Comparison of ENCODE assay signal across 8 cellular contexts in the genomic region with DNA sequence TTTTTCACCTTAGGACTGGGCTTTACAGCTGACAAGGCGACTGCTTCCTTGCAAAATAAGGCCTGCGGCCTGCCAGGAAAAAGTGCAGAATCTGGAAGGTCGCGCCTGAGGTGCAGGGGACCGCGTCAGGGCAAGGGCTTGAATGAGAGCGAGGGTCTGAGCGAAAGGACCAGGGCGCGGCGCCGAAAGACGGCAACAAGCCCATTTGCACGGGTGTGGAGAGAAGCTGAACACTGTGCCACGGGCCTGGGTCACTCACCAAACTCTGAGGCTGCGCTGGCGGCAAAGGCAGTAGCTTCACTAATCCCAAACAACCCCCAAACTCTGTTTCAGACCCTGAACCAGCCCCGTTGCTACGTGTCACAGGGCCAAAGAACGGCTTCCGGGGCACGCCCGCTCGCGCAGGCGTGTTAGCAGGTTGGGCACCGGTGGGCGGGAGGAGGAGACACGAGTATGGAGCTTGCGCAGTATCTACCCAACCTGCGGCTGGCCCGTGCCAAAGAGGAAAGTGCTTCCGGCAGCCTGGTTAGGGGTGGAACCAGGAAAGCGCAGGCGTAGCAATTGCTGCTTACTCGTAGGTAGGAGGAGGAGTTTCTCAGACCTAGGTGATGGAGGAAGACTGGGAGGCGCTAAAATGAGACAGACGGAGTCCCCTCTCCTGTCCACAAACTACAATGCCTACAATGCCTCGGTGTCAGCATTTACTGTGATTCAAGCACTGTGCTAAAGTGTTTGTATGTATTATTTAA. TPM values are rescaled to one million over a fixed set of nuclear protein-coding genes. Genes with fewer than 3 reads are reported as not detected.
A peak's percentile ranks its signal among the peaks of the same experiment; 100 is the strongest.
DNase-seq lines count a peak whose midpoint lies in the region; ATAC-seq and TF ChIP-seq lines count a peak whose summit lies in the region.

A gene (plus strand): TSS at position 598 of the 749 bp plus-strand sequence.
A gene (minus strand): TSS at position 384 of the 749 bp plus-strand sequence. CDS start 704 bp downstream, outside the sequence.

- peak within 1 kb of the TSS; percentile 74 for H3K4me3 ChIP-seq in Jurkat, Clone E6-1 (ENCODE audit: low read length)
- H3K4me3 ChIP-seq in PC-3 (ENCODE audit: low read length), result peak within 1 kb of the TSS; percentile 98
- peak within 1 kb of the TSS; percentile 84 to 99 for H3K4me3 ChIP-seq in esophagus (ENCODE audit: low read depth in 1 of 2, low read length in 2 of 2)
- peak within 1 kb of the TSS; percentile 95 to 96 for H3K4me3 ChIP-seq in mucosa of rectum (ENCODE audit: low read length in 2 of 2)

- peak within 1 kb of the TSS; percentile 92 for H3K4me3 Mint-ChIP-seq in activated T-cell treated with anti-CD3 and anti-CD28 coated beads, Interleukin-2, amount 50 U/mL, for 24 hours

- H3K9me3 Mint-ChIP-seq in activated T-cell treated with anti-CD3 and anti-CD28 coated beads, Interleukin-2, amount 50 U/mL, for 24 hours, result peaks cover 2% of the 10 kb centered on the region

- no peaks in the 10 kb centered on the region for H3K27me3 Mint-ChIP-seq in activated T-cell treated with anti-CD3 and anti-CD28 coated beads, Interleukin-2, amount 50 U/mL, for 24 hours

- peaks cover 43% of the 10 kb centered on the region for H3K4me1 Mint-ChIP-seq in activated T-cell treated with anti-CD3 and anti-CD28 coated beads, Interleukin-2, amount 50 U/mL, for 24 hours (ENCODE audit: low read depth)

- DNase-seq in DMS53 (lab: John Stamatoyannopoulos, UW) (peak; percentile 99), PC-3 (peak; percentile 94)
- DNase-seq in Jurkat, Clone E6-1 (ENCODE audit: low read depth, low spot score), result peak; percentile 96
- DNase-seq in activated T-cell treated with anti-CD3 and anti-CD28 coated beads, Interleukin-2, amount 50 U/mL, for 24 hours, result peak; percentile 97
- peak; percentile 91 to 94 for DNase-seq in stimulated activated CD8-positive, alpha-beta memory T cell treated with anti-CD3 and anti-CD28 coated beads, Interleukin-4, amount 100 ng/mL, for 4 hours (ENCODE audit: low read depth in 2 of 2, low spot score in 1 of 2)

- H3K9me3 ChIP-seq in PC-3 (ENCODE audit: low read length) (no peaks in the 10 kb centered on the region), esophagus (ENCODE audit: control insufficient read depth in 2 of 2, insufficient read depth in 1 of 2, low read depth in 1 of 2, low read length in 1 of 2) (no peaks in the 10 kb centered on the region), mucosa of rectum (ENCODE audit: control insufficient read depth in 2 of 2, low read length in 2 of 2) (no peaks in the 10 kb centered on the region)

- no peak for TF ChIP-seq CTCF in PC-3 (conservative IDR thresholded peaks at IDR 0.05; ENCODE audit: low read depth, low read length)

- ATAC-seq in GM21717 (IDR thresholded peaks at IDR 0.05; ENCODE audit: unreplicated experiment) (peak; percentile 100), PC-3 (peak; percentile 99)

- H3K27me3 ChIP-seq in PC-3 (ENCODE audit: low read length) (no peaks in the 10 kb centered on the region), esophagus (ENCODE audit: control insufficient read depth in 1 of 2, insufficient read depth in 2 of 2, low read length in 2 of 2) (no peaks in the 10 kb centered on the region), mucosa of rectum (ENCODE audit: control insufficient read depth in 2 of 2, insufficient read depth in 2 of 2, low read length in 2 of 2) (no peaks in the 10 kb centered on the region)

- peaks cover 39% of the 10 kb centered on the region for H3K79me2 ChIP-seq in PC-3 (ENCODE audit: low read length)

- no peaks in the 10 kb centered on the region for H3F3A ChIP-seq in PC-3 (ENCODE audit: low read length, unreplicated experiment)

- peaks cover 45% of the 10 kb centered on the region for H3K36me3 Mint-ChIP-seq in activated T-cell treated with anti-CD3 and anti-CD28 coated beads, Interleukin-2, amount 50 U/mL, for 24 hours (ENCODE audit: low read depth)

- H2AFZ ChIP-seq in PC-3 (ENCODE audit: low read length), result peak within 1 kb of the TSS; percentile 93

- intact Hi-C loops in PC-3 (cut with micrococcal nuclease), result no loop called here

- H3K4me1 ChIP-seq in PC-3 (ENCODE audit: insufficient read depth, low read length) (peaks cover 26% of the 10 kb centered on the region; the same call in 1 of the 2 replicates), esophagus (ENCODE audit: control insufficient read depth in 2 of 2, insufficient read depth in 2 of 2, low read length in 1 of 2) (no peaks in the 10 kb centered on the region), mucosa of rectum (ENCODE audit: control insufficient read depth in 2 of 2, insufficient read depth in 2 of 2, low read length in 2 of 2) (peaks cover 5 to 6% of the 10 kb centered on the region in 2 donors)

- no peaks in the 10 kb centered on the region for H4K20me1 ChIP-seq in PC-3 (ENCODE audit: low read length)

- H3K9me2 ChIP-seq in PC-3 (replicated peaks; ENCODE audit: low read length), result no peaks in the 10 kb centered on the region

- H3K36me3 ChIP-seq in PC-3 (ENCODE audit: low read depth, low read length), result peaks cover 6% of the 10 kb centered on the region; the same call in 1 of the 2 replicates
- no peaks in the 10 kb centered on the region for H3K36me3 ChIP-seq in esophagus (ENCODE audit: control insufficient read depth in 2 of 2, insufficient read depth in 2 of 2, low read length in 1 of 2)
- peaks cover 7 to 9% of the 10 kb centered on the region in 2 donors for H3K36me3 ChIP-seq in mucosa of rectum (ENCODE audit: control insufficient read depth in 2 of 2, insufficient read depth in 2 of 2, low read length in 2 of 2)

- H3K9ac ChIP-seq in PC-3 (ENCODE audit: low read length), result peak within 1 kb of the TSS; percentile 93
- H3K9ac ChIP-seq in mucosa of rectum (ENCODE audit: low read depth in 1 of 2, low read length in 2 of 2), result peak within 1 kb of the TSS; percentile 80 to 90

- 0% methylated on average over 39 of the region's 39 CpGs for WGBS in esophagus, 2 donors

- H3K27ac Mint-ChIP-seq in activated T-cell treated with anti-CD3 and anti-CD28 coated beads, Interleukin-2, amount 50 U/mL, for 24 hours, result peak within 1 kb of the TSS; percentile 96

- H3K27ac ChIP-seq in PC-3 (ENCODE audit: low read length) (peak within 1 kb of the TSS; percentile 44), esophagus (ENCODE audit: low read depth in 2 of 2, low read length in 1 of 2) (peak within 1 kb of the TSS; percentile 74 to 82), mucosa of rectum (ENCODE audit: low read depth in 2 of 2, low read length in 2 of 2) (peak within 1 kb of the TSS; percentile 72 to 83)

- H3K4me2 ChIP-seq in PC-3 (ENCODE audit: low read length), result peak within 1 kb of the TSS; percentile 97

- no TSS peak for BruUV-seq in PC-3 (replicated peaks; lab: Mats Ljungman, UMichigan)

- POLR2A ChIA-PET in PC-3 (lab: Charles Lee; ENCODE audit: unreplicated experiment), result interaction anchor here (0.6 to 0.7 kb wide), 2 partner anchors 33 to 87 kb away, joined by 3 to 8 read pairs; no protein-coding TSS in a partner anchor

- CTCF ChIA-PET in PC-3 (lab: Charles Lee), result no interaction called here

RNA-seq across cellular contexts. Expression of the first gene that starts in this region (rescaled TPM):
- polyA plus RNA-seq in Jurkat, Clone E6-1 (2012; ENCODE audit: insufficient read depth, insufficient read length), result not detected
- total RNA-seq in PC-3 (2014; rRNA removed), result not detected in 2 replicates
- polyA plus RNA-seq in esophagus, result under 1 TPM; under 0.01 TPM

RNA-seq across cellular contexts. Expression of the second gene that starts in this region (rescaled TPM):
- 33.9 TPM for polyA plus RNA-seq in Jurkat, Clone E6-1 (2012; ENCODE audit: insufficient read depth, insufficient read length)
- total RNA-seq in PC-3 (2014; rRNA removed), result 17.6 and 24.1 TPM in 2 replicates
- polyA plus RNA-seq in esophagus, result 10 to 100 TPM in 1 of 2 donors, 1 to 10 TPM in 1; 7.1 to 15.1 TPM

Comparison
In these comparisons a context has a peak if more than half of its experiments do, and no peak if none do; other contexts are left out.
1. Peak in every context shown above with its lines: DNase-seq, ATAC-seq, H3K4me3 ChIP-seq and H3K27ac ChIP-seq.